In genomic region chr4:655735-656151, GRCh38 we compare ENCODE assay signal across 1 cellular context.
TF ChIP-seq lines count a peak whose summit lies in the region.

No MANE protein-coding gene starts in this region.

TF ChIP-seq in K562, 482 proteins besides CTCF, POLR2A, EP300 and RAD21:
- no peak for TF ChIP-seq ZMIZ1 (IDR thresholded peaks at IDR 0.05; ENCODE audit: low read depth in 2 of 2, low read length in 2 of 2)
- TF ChIP-seq ZNF124 (CRISPR knock-in tag; IDR thresholded peaks at IDR 0.05): no peak
- TF ChIP-seq ZNF655 (CRISPR knock-in tag; IDR thresholded peaks at IDR 0.05): no peak
- TF ChIP-seq HEY1 (CRISPR knock-in tag; IDR thresholded peaks at IDR 0.05; ENCODE audit: borderline replicate concordance): no peak
- no peak for TF ChIP-seq ZNF174 (CRISPR knock-in tag; IDR thresholded peaks at IDR 0.05)
- TF ChIP-seq LARP7 (IDR thresholded peaks at IDR 0.05): no peak
- no peak for TF ChIP-seq ZKSCAN8 (CRISPR knock-in tag; IDR thresholded peaks at IDR 0.05)
- TF ChIP-seq KLF10 (CRISPR knock-in tag; IDR thresholded peaks at IDR 0.05): no peak
- no peak for TF ChIP-seq ZNF140 (CRISPR knock-in tag; IDR thresholded peaks at IDR 0.05)
- TF ChIP-seq DDX20 (tag; IDR thresholded peaks at IDR 0.05; ENCODE audit: low read depth): no peak
- no peak for TF ChIP-seq MAFG (tag; conservative IDR thresholded peaks at IDR 0.05)
- no peak for TF ChIP-seq PHTF2 (CRISPR knock-in tag; IDR thresholded peaks at IDR 0.05)
TF ChIP-seq in K562: peak in this region for 0.
